Comparison of ENCODE assay signal across 11 cellular contexts in the genomic region with DNA sequence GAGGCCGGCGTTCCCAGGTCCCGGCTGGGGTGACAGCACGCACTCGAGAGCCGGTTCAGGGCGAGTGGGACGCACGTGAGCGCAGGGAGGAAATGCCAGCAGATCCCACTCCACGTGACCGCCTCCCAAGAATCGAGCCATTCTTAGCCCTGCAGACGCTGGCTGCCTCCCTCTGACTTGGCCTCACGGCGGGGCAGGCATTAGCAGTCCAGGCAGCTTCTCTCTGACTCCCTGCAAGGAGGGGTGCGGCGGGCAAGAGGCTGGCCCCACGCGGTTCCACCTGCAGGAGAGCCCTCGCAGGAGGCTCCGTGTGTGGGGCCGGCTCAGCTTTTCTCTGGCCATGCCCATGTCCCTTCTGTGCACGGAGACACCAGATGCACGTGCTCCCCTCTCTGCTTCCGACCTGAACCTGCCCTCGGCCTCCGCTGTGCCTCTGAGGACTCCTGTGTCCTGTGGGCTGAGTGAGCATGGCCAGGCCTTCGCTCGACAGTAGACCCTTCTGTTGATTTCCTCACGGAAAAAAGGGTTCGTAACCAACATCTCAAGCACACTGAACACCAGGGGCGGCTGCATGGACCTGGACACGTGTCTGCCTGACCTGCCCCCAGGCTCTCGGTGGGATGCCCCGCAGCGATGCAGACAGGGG. TPM values are rescaled to one million over a fixed set of nuclear protein-coding genes. Genes with fewer than 3 reads are reported as not detected.
DNase-seq lines count a peak whose midpoint lies in the region; ATAC-seq, FAIRE-seq and TF ChIP-seq lines count a peak whose summit lies in the region.
"Had no signal": no experiment of that assay in that cellular context is flagged by ENCODE, and none has a peak within 500 bp of the region (broad histone marks: within the 10 kb centered on the region; RNA-seq: fewer than 3 reads in every experiment).

No MANE protein-coding gene starts in this region.

- no peak for TF ChIP-seq RAD21 in K562 (CRISPR knock-in tag; conservative IDR thresholded peaks at IDR 0.05 in 1 of 2, IDR thresholded peaks at IDR 0.05 in 1 of 2)

- no peaks in the 10 kb centered on the region for H3K79me1 ChIP-seq in H9 (ENCODE audit: insufficient read depth, low read depth, low read length, poor library complexity, severe bottlenecking)

- H3K18ac ChIP-seq in H9 (ENCODE audit: insufficient read length, low read depth, low read length): no peak overlapping the region

- H2BK120ac ChIP-seq in H9 (ENCODE audit: low read depth, low read length, poor library complexity, severe bottlenecking): no peak overlapping the region

- H3K27me3 Mint-ChIP-seq in H9 (ENCODE audit: low read depth): no peaks in the 10 kb centered on the region
- peaks cover 49 to 83% of the 10 kb centered on the region in 2 donors for H3K27me3 Mint-ChIP-seq in stimulated activated naive B cell treated with anti-CD40 and anti-IgM and Interleukin-4, amounts not matched to agents 10 μg/mL and 1 μg/mL and 100 μg/mL, for 72 hours

- no peak overlapping the region for H2BK5ac ChIP-seq in H9 (ENCODE audit: insufficient read length, low read length)

- no peak overlapping the region for H3K56ac ChIP-seq in H9 (ENCODE audit: insufficient read length, low read depth, low read length)

- no peak overlapping the region for H3K14ac ChIP-seq in H9 (ENCODE audit: insufficient read depth, low read length)

- H3K27ac ChIP-seq in H9 (ENCODE audit: insufficient read length, low read depth, low read length): no peak overlapping the region
- peak overlapping the region; percentile 63; the same call in 2 of the 3 replicates for H3K27ac ChIP-seq in K562 (ENCODE audit: extremely low read depth, low read depth, low read length)
- H3K27ac ChIP-seq in layer of hippocampus (ENCODE audit: low read depth, low read length): peak overlapping the region; percentile 90

- no TSS peak for BruUV-seq in K562 (replicated peaks; lab: Mats Ljungman, UMichigan)

- H3K79me2 ChIP-seq in H9 (ENCODE audit: insufficient read depth, low read length): 0 out of 2 replicates have a peak, but pooled peaks cover 1% of the 10 kb centered on the region
- peaks cover 10% of the 10 kb centered on the region; the same call in 1 of the 3 replicates for H3K79me2 ChIP-seq in K562 (ENCODE audit: control insufficient read depth, insufficient read depth, low read length)

- no peak for TF ChIP-seq CTCF in H9 (conservative IDR thresholded peaks at IDR 0.05)
- TF ChIP-seq CTCF in K562 (IDR thresholded peaks at IDR 0.05 in 2 of 3, conservative IDR thresholded peaks at IDR 0.05 in 1 of 3; ENCODE audit: insufficient read depth in 2 of 3, low read depth in 1 of 3, low read length in 3 of 3): no peak

- no peak for TF ChIP-seq EP300 in K562 (IDR thresholded peaks at IDR 0.05; ENCODE audit: low read length)

- H3K36me3 ChIP-seq in K562 (ENCODE audit: control insufficient read depth, insufficient read depth, low read length): peaks cover 6% of the 10 kb centered on the region; the same call in 1 of the 3 replicates

- H3K9me3 Mint-ChIP-seq in H9: no peaks in the 10 kb centered on the region; a peak in 1 of 5 replicates
- no peaks in the 10 kb centered on the region for H3K9me3 Mint-ChIP-seq in stimulated activated naive B cell treated with anti-CD40 and anti-IgM and Interleukin-4, amounts not matched to agents 10 μg/mL and 1 μg/mL and 100 μg/mL, for 72 hours
- H3K9me3 Mint-ChIP-seq: stimulated activated effector memory CD8-positive, alpha-beta T cell treated with anti-CD3 and anti-CD28 coated beads, Interleukin-12 subunit alpha, Interleukin-12 subunit beta, amount 100 ng/mL, for 72 hours had no signal

- no peak overlapping the region for H2BK12ac ChIP-seq in H9 (ENCODE audit: insufficient read length, low read depth, low read length)

- no peak overlapping the region for H2AK5ac ChIP-seq in H9 (ENCODE audit: insufficient read length, low read length)

- no peak for DNase-seq in H9
- no peak for DNase-seq in K562 (ENCODE audit: extremely low read depth in 1 of 4, low spot score in 3 of 4)
- DNase-seq in stimulated activated naive B cell treated with anti-CD40 and anti-IgM and Interleukin-4, amounts not matched to agents 10 μg/mL and 1 μg/mL and 100 μg/mL, for 72 hours: no peak
- no peak for DNase-seq in DMS 273 treated with DMSO at 0.1 percent for 48 hours (lab: John Stamatoyannopoulos, UW)

- no CpG with 5 or more reads among the region's 37 CpGs for WGBS in H9 (ENCODE audit: extremely low coverage, insufficient read length, low lambda C conversion rate)
- 68% methylated on average over 33 of the region's 37 CpGs for WGBS in K562 (ENCODE audit: insufficient coverage, low coverage, missing lambda C conversion rate)

- no peaks in the 10 kb centered on the region for H3K27me3 ChIP-seq in H9 (ENCODE audit: insufficient read depth, low read length)
- no peaks in the 10 kb centered on the region for H3K27me3 ChIP-seq in K562 (ENCODE audit: control insufficient read depth in 2 of 2, insufficient read depth in 2 of 2, low read length in 2 of 2)
- no peaks in the 10 kb centered on the region for H3K27me3 ChIP-seq in layer of hippocampus (ENCODE audit: control insufficient read depth, insufficient read depth, low read length)

- H2BK15ac ChIP-seq in H9 (ENCODE audit: low read depth, low read length): no peak overlapping the region

- H3K9me3 ChIP-seq in H9 (ENCODE audit: control insufficient read depth, low read depth, low read length) (no peaks in the 10 kb centered on the region), K562 (replicated peaks; ENCODE audit: control insufficient read depth, insufficient read depth, low read depth, low read length) (no peaks in the 10 kb centered on the region)

- TF ChIP-seq POLR2A in K562 (conservative IDR thresholded peaks at IDR 0.05): no peak

- H4K20me1 ChIP-seq in H9 (ENCODE audit: control insufficient read depth, insufficient read depth, insufficient read length) (no peaks in the 10 kb centered on the region), K562 (replicated peaks; ENCODE audit: control insufficient read depth, insufficient read depth, low read length) (no peaks in the 10 kb centered on the region)

- H3K4me2 ChIP-seq in H9 (ENCODE audit: insufficient read depth, insufficient read length, low read length): no peak overlapping the region
- H3K4me2 ChIP-seq in K562 (ENCODE audit: insufficient read depth, low read length): peak overlapping the region; percentile 73
- H3K4me2 ChIP-seq: smooth muscle cell had no signal

- CTCF ChIA-PET in K562 (lab: Yijun Ruan, JAX; ENCODE audit: low intra/inter-chr PET ratio): interaction anchor here (0.6 kb wide), 1 partner anchor 689 kb away, joined by 3 read pairs; no protein-coding TSS in a partner anchor

- H3K4me3 ChIP-seq in K562: no peak overlapping the region; the same call in 1 of the 2 replicates
- H3K4me3 ChIP-seq: smooth muscle cell had no signal

- H4K5ac ChIP-seq in H9 (ENCODE audit: insufficient read length, low read depth, low read length): no peak overlapping the region

- no peak overlapping the region for H3K4ac ChIP-seq in H9 (ENCODE audit: low read depth, low read length)

- POLR2A ChIA-PET in K562 (lab: Yijun Ruan, JAX): interaction anchor here (0.6 to 1.8 kb wide), 5 partner anchors 8 to 101 kb away, joined by 3 to 9 read pairs (median 5); a partner anchor contains a TSS

- no peak overlapping the region for H2AFZ ChIP-seq in H9 (ENCODE audit: low read length)
- peak overlapping the region; percentile 83 for H2AFZ ChIP-seq in K562 (ENCODE audit: low read depth, low read length)

- H4K8ac ChIP-seq in H9 (replicated peaks; ENCODE audit: insufficient read length, low read depth, low read length): no peak overlapping the region

- no peak overlapping the region for H4K91ac ChIP-seq in H9 (ENCODE audit: insufficient read length, low read depth, low read length)

- no peak overlapping the region for H2BK20ac ChIP-seq in H9 (ENCODE audit: low read depth, low read length, poor library complexity, severe bottlenecking)

- H3K9me1 ChIP-seq in K562 (ENCODE audit: control insufficient read depth, insufficient read depth, low read length): no peaks in the 10 kb centered on the region

- H3K4me1 ChIP-seq in H9 (ENCODE audit: insufficient read depth, low read length): peaks cover 6% of the 10 kb centered on the region; the same call in 1 of the 2 replicates
- H3K4me1 ChIP-seq in K562 (replicated peaks in 1 of 2; ENCODE audit: control insufficient read depth in 2 of 2, insufficient read depth in 2 of 2, low read length in 2 of 2): peaks cover 25 to 91% of the 10 kb centered on the region in 2 experiments

- no peak for FAIRE-seq in K562 (lab: Jason Lieb, UNC)
- FAIRE-seq: endometrium, islet of Langerhans had no signal

- intact Hi-C loops in K562 (cut with micrococcal nuclease): no loop called here

- H3K27ac Mint-ChIP-seq in H9: peak overlapping the region; percentile 63 to 75 (median 74); a peak in 4 of 7 replicates
- H3K27ac Mint-ChIP-seq in stimulated activated naive B cell treated with anti-CD40 and anti-IgM and Interleukin-4, amounts not matched to agents 10 μg/mL and 1 μg/mL and 100 μg/mL, for 72 hours: peak overlapping the region; percentile 25
- H3K27ac Mint-ChIP-seq: stimulated activated effector memory CD8-positive, alpha-beta T cell treated with anti-CD3 and anti-CD28 coated beads, Interleukin-12 subunit alpha, Interleukin-12 subunit beta, amount 100 ng/mL, for 72 hours had no signal

- ATAC-seq in K562 (no peak), HG03039 (IDR thresholded peaks at IDR 0.05; ENCODE audit: unreplicated experiment) (no peak), GM18520 (IDR thresholded peaks at IDR 0.05; ENCODE audit: unreplicated experiment) (no peak)
- ATAC-seq in stimulated activated naive B cell treated with anti-CD40 and anti-IgM and Interleukin-4, amounts not matched to agents 10 μg/mL and 1 μg/mL and 100 μg/mL, for 72 hours (replicated peaks): no peak
- ATAC-seq: stimulated activated effector memory CD8-positive, alpha-beta T cell treated with anti-CD3 and anti-CD28 coated beads, Interleukin-12 subunit alpha, Interleukin-12 subunit beta, amount 100 ng/mL, for 72 hours had no signal

- in situ Hi-C loops in K562 (cut with MboI): no loop called here

- H3T11ph ChIP-seq in H9 (ENCODE audit: low read length): no peak overlapping the region

- H3K4me3 Mint-ChIP-seq in H9: no peak overlapping the region
- peak overlapping the region; percentile 79 to 83 for H3K4me3 Mint-ChIP-seq in stimulated activated naive B cell treated with anti-CD40 and anti-IgM and Interleukin-4, amounts not matched to agents 10 μg/mL and 1 μg/mL and 100 μg/mL, for 72 hours
- H3K4me3 Mint-ChIP-seq: stimulated activated effector memory CD8-positive, alpha-beta T cell treated with anti-CD3 and anti-CD28 coated beads, Interleukin-12 subunit alpha, Interleukin-12 subunit beta, amount 100 ng/mL, for 72 hours had no signal

- no peaks in the 10 kb centered on the region for H3K23me2 ChIP-seq in H9 (ENCODE audit: insufficient read length, low read depth, low read length, poor library complexity, severe bottlenecking)

- peaks cover 0 to 4% (median 2%) of the 10 kb centered on the region in 3 experiments; a peak in 2 of 7 replicates for H3K36me3 Mint-ChIP-seq in H9 (ENCODE audit: insufficient read depth in 1 of 3, low read depth in 3 of 3)
- H3K36me3 Mint-ChIP-seq in stimulated activated naive B cell treated with anti-CD40 and anti-IgM and Interleukin-4, amounts not matched to agents 10 μg/mL and 1 μg/mL and 100 μg/mL, for 72 hours: peaks cover 35 to 54% of the 10 kb centered on the region in 2 donors
- H3K36me3 Mint-ChIP-seq: stimulated activated effector memory CD8-positive, alpha-beta T cell treated with anti-CD3 and anti-CD28 coated beads, Interleukin-12 subunit alpha, Interleukin-12 subunit beta, amount 100 ng/mL, for 72 hours had no signal

- H3K9ac ChIP-seq in H9 (ENCODE audit: extremely low read depth, insufficient read length, low read length): no peak overlapping the region
- peak overlapping the region; percentile 45 to 90; a peak in 3 of 4 replicates for H3K9ac ChIP-seq in K562 (ENCODE audit: insufficient read depth in 1 of 2, low read depth in 2 of 2, low read length in 2 of 2)

- H3K23ac ChIP-seq in H9 (ENCODE audit: insufficient read length, low read depth, low read length): no peak overlapping the region

- peaks cover 14 to 38% of the 10 kb centered on the region in 2 experiments for H3K4me1 Mint-ChIP-seq in H9
- peaks cover 36 to 54% of the 10 kb centered on the region in 2 donors for H3K4me1 Mint-ChIP-seq in stimulated activated naive B cell treated with anti-CD40 and anti-IgM and Interleukin-4, amounts not matched to agents 10 μg/mL and 1 μg/mL and 100 μg/mL, for 72 hours

RNA-seq across cellular contexts. Expression of a gene that starts 10.2 kb away (rescaled TPM):
- 1.4 and 1.6 TPM in 2 replicates for total RNA-seq in H9 (2021)
- total RNA-seq in K562 (2011; cell fraction: chromatin; rRNA removed; ENCODE audit: low replicate concordance): 8.9 and 13.9 TPM in 2 replicates
- total RNA-seq in K562 (2011; cell fraction: nucleolus; rRNA removed): 11.3 and 14.1 TPM in 2 replicates
- 6.3 and 7.0 TPM in 2 replicates for total RNA-seq in K562 (2011; cell fraction: nucleoplasm; rRNA removed)
- 0.41 and 1.3 TPM in 2 replicates for total RNA-seq in K562 (2014; rRNA removed)
- 0.22 and 0.45 TPM in 2 replicates for total RNA-seq in K562 (2014; rRNA removed; fragmentation: Illumina TruSeq; extraction: Trizol)
- total RNA-seq in K562 (2015; rRNA removed; fragmentation: Illumina TruSeq; extraction: Trizol): 0.40 and 0.68 TPM in 2 replicates
- 1.9 and 2.6 TPM in 2 replicates for total RNA-seq in K562 (2021)
- 2.5 and 3.6 TPM in 2 replicates for polyA plus RNA-seq in K562 (2011; rRNA removed)
- polyA plus RNA-seq in K562 (2011; cell fraction: cytosol; rRNA removed): 2.5 and 8.6 TPM in 2 replicates
- polyA plus RNA-seq in K562 (2011; cell fraction: nucleus; rRNA removed): 2.9 TPM in 2 replicates
- 1.8 and 2.2 TPM in 2 replicates for polyA plus RNA-seq in K562 (2012)
- polyA plus RNA-seq in K562 (2014; fragmentation: Illumina TruSeq; extraction: Trizol): 0.46 and 0.64 TPM in 2 replicates
- polyA plus RNA-seq in K562 (2014; fragmentation: Nextera tagmentation; extraction: Ambion mirVana): not detected
- 0.67 and 1.8 TPM in 2 replicates for polyA plus RNA-seq in K562 (2014; rRNA removed)
- polyA minus RNA-seq in K562 (2011; rRNA and poly(A)+ RNA removed): 1.3 and 4.1 TPM in 2 replicates
- 1.9 and 2.6 TPM in 2 replicates for polyA minus RNA-seq in K562 (2011; cell fraction: cytosol; rRNA and poly(A)+ RNA removed)
- 5.8 and 6.2 TPM in 2 replicates for polyA minus RNA-seq in K562 (2011; cell fraction: nucleus; rRNA and poly(A)+ RNA removed)

RNA-seq across cellular contexts. Expression of a gene that starts 33.4 kb away (rescaled TPM):
- total RNA-seq in H9 (2021) (0.22 TPM in 1 of 2 replicates, not detected in the other), K562 (2014; rRNA removed) (0.08 and 0.09 TPM in 2 replicates), K562 (2014; rRNA removed; fragmentation: Illumina TruSeq; extraction: Trizol) (not detected in 2 replicates), K562 (2015; rRNA removed; fragmentation: Illumina TruSeq; extraction: Trizol) (0.04 TPM in 1 of 2 replicates, not detected in the other), K562 (2021) (0.11 TPM in 1 of 2 replicates, not detected in the other)
- total RNA-seq in K562 (2011; cell fraction: chromatin; rRNA removed; ENCODE audit: low replicate concordance): 0.18 and 0.28 TPM in 2 replicates
- total RNA-seq in K562 (2011; cell fraction: nucleolus; rRNA removed): 0.17 TPM in 1 of 2 replicates, not detected in the other
- total RNA-seq in K562 (2011; cell fraction: nucleoplasm; rRNA removed): not detected in 2 replicates
- polyA plus RNA-seq in K562 (2011; rRNA removed) (0.08 and 0.14 TPM in 2 replicates), K562 (2014; fragmentation: Illumina TruSeq; extraction: Trizol) (not detected in 2 replicates), K562 (2014; fragmentation: Nextera tagmentation; extraction: Ambion mirVana) (not detected), K562 (2014; rRNA removed) (not detected in 2 replicates)
- 0.03 and 0.19 TPM in 2 replicates for polyA plus RNA-seq in K562 (2011; cell fraction: cytosol; rRNA removed)
- 0.09 TPM in 1 of 2 replicates, not detected in the other for polyA plus RNA-seq in K562 (2011; cell fraction: nucleus; rRNA removed)
- polyA plus RNA-seq in K562 (2012): 0.18 and 0.21 TPM in 2 replicates
- 0.36 TPM in 1 of 2 replicates, not detected in the other for polyA minus RNA-seq in K562 (2011; rRNA and poly(A)+ RNA removed)
- not detected in 2 replicates for polyA minus RNA-seq in K562 (2011; cell fraction: cytosol; rRNA and poly(A)+ RNA removed)
- polyA minus RNA-seq in K562 (2011; cell fraction: nucleus; rRNA and poly(A)+ RNA removed): 0.13 TPM in 1 of 2 replicates, not detected in the other

Comparison
In these comparisons a context has a peak if more than half of its experiments do, and no peak if none do; other contexts are left out.
1. H3K4me3 Mint-ChIP-seq: peak in stimulated activated naive B cell treated with anti-CD40 and anti-IgM and Interleukin-4, amounts not matched to agents 10 μg/mL and 1 μg/mL and 100 μg/mL, for 72 hours (2 of 2); none in H9 (0 of 2).